Comparison of ENCODE assay signal across 12 cellular contexts in genomic region chr1:27144920-27145661, GRCh38. TPM values are rescaled to one million over a fixed set of nuclear protein-coding genes. Genes with fewer than 3 reads are reported as not detected.
DNase-seq lines count a peak whose midpoint lies in the region; ATAC-seq and TF ChIP-seq lines count a peak whose summit lies in the region.
"Had no signal": no experiment of that assay in that cellular context is flagged by ENCODE, and none has a peak within 500 bp of the region (broad histone marks: within the 10 kb centered on the region; RNA-seq: fewer than 3 reads in every experiment).

No MANE protein-coding gene starts in this region.

- 0 out of 2 replicates have a peak, but pooled peaks cover 3% of the 10 kb centered on the region for H3K36me3 Mint-ChIP-seq in WTC11

- no peaks in the 10 kb centered on the region for H3K9me3 Mint-ChIP-seq in WTC11

- intact Hi-C loops in left ventricle myocardium inferior (cut with micrococcal nuclease) (no loop called here), body of pancreas (cut with DNase I) (no loop called here)

- peaks cover 93% of the 10 kb centered on the region for H3K4me1 ChIP-seq in left ventricle myocardium inferior
- peaks cover 29% of the 10 kb centered on the region for H3K4me1 ChIP-seq in body of pancreas

- WGBS in body of pancreas, 2 donors = 90 to 95% methylated on average over 5 of the region's 5 CpGs

- peak; percentile 31 for ATAC-seq in WTC11
- ATAC-seq in body of pancreas = no peak

- H3K4me3 ChIP-seq in left ventricle myocardium inferior (no peak overlapping the region), skin epidermis (no peak overlapping the region), body of pancreas (no peak overlapping the region)

- CTCF ChIA-PET in WTC11 (lab: Charles Lee) = interaction anchor here (0.6 to 2.8 kb wide), 15 partner anchors 9 to 291 kb away, joined by 3 to 15 read pairs (median 4); partner anchors contain the start of gene SLC9A1

- peaks cover 52% of the 10 kb centered on the region for H3K4me1 Mint-ChIP-seq in WTC11

- DNase-seq in GM03348 (ENCODE audit: low spot score) (peak; percentile 74), WTC11 (ENCODE audit: low spot score) (no peak), left ventricle myocardium inferior (no peak), GDM1 (lab: John Stamatoyannopoulos, UW) (no peak), body of pancreas (no peak)
- no peak for DNase-seq in central memory CD4-positive, alpha-beta T cell
- no peak for DNase-seq in stimulated activated CD4-positive, alpha-beta T cell treated with anti-CD3 and anti-CD28 coated beads, Interleukin-4, amount 100 ng/mL, for 24 hours
- DNase-seq: activated CD8-positive, alpha-beta memory T cell treated with anti-CD3 and anti-CD28 coated beads for 24 hours; foreskin melanocyte; NCI-H2029; stimulated activated CD4-positive, alpha-beta T cell treated with anti-CD3 and anti-CD28 coated beads, Interleukin-2, amount 100 ng/mL, for 24 hours had no signal

- H3K27me3 ChIP-seq in left ventricle myocardium inferior (ENCODE audit: low read depth) (no peaks in the 10 kb centered on the region), body of pancreas (no peaks in the 10 kb centered on the region)

- no peak for TF ChIP-seq CTCF in WTC11 (IDR thresholded peaks at IDR 0.05)
- no peak for TF ChIP-seq CTCF in left ventricle myocardium inferior (IDR thresholded peaks at IDR 0.05; ENCODE audit: borderline replicate concordance)
- no peak for TF ChIP-seq CTCF in body of pancreas (IDR thresholded peaks at IDR 0.05)

- POLR2A ChIA-PET in WTC11 (lab: Charles Lee) = interaction anchor here (0.7 to 2.0 kb wide), 2 partner anchors 9 to 145 kb away, joined by 3 to 20 read pairs; partner anchors contain the start of gene SLC9A1

- no peak overlapping the region for H3K4me3 Mint-ChIP-seq in WTC11

- TF ChIP-seq POLR2A in body of pancreas (IDR thresholded peaks at IDR 0.05) = no peak

- H3K27ac ChIP-seq in left ventricle myocardium inferior (replicated peaks) (peak overlapping the region; percentile 81), skin epidermis (peak overlapping the region in 18 of 21 experiments; percentile 9 to 72 (median 58)), body of pancreas (no peak overlapping the region)

- H3K9me3 ChIP-seq in left ventricle myocardium inferior (replicated peaks) = no peaks in the 10 kb centered on the region
- H3K9me3 ChIP-seq in body of pancreas = no peaks in the 10 kb centered on the region

- H3K36me3 ChIP-seq in left ventricle myocardium inferior (no peaks in the 10 kb centered on the region), body of pancreas (replicated peaks in 1 of 2; ENCODE audit: insufficient read depth in 1 of 2, low read depth in 2 of 2) (no peaks in the 10 kb centered on the region)

- no peaks in the 10 kb centered on the region for H3K27me3 Mint-ChIP-seq in WTC11 (ENCODE audit: low read depth)

- peak overlapping the region; percentile 70 for H3K27ac Mint-ChIP-seq in WTC11

TF ChIP-seq in WTC11, 78 proteins besides CTCF, POLR2A, EP300 and RAD21:
- TF ChIP-seq NR1H2 (CRISPR knock-in tag; IDR thresholded peaks at IDR 0.05) (no peak), ZSCAN18 (CRISPR knock-in tag; IDR thresholded peaks at IDR 0.05) (no peak)
TF ChIP-seq in WTC11: peak in this region for 0.

RNA-seq across cellular contexts. Expression of gene SLC9A1, which starts 9.8 kb away (rescaled TPM):
- total RNA-seq in WTC11 (2021) (22.0 to 25.1 TPM (median 22.5 TPM) in 3 replicates), left ventricle myocardium inferior (19.5 TPM), body of pancreas (1 to 10 TPM; 6.9 to 7.8 TPM)

Comparison
In these comparisons a context has a peak if more than half of its experiments do, and no peak if none do; other contexts are left out.
1. H3K27ac ChIP-seq: peak in left ventricle myocardium inferior (single experiment) and skin epidermis (18 of 21); none in body of pancreas (0 of 4).